Comparison of ENCODE assay signal across 9 cellular contexts in the genomic region with DNA sequence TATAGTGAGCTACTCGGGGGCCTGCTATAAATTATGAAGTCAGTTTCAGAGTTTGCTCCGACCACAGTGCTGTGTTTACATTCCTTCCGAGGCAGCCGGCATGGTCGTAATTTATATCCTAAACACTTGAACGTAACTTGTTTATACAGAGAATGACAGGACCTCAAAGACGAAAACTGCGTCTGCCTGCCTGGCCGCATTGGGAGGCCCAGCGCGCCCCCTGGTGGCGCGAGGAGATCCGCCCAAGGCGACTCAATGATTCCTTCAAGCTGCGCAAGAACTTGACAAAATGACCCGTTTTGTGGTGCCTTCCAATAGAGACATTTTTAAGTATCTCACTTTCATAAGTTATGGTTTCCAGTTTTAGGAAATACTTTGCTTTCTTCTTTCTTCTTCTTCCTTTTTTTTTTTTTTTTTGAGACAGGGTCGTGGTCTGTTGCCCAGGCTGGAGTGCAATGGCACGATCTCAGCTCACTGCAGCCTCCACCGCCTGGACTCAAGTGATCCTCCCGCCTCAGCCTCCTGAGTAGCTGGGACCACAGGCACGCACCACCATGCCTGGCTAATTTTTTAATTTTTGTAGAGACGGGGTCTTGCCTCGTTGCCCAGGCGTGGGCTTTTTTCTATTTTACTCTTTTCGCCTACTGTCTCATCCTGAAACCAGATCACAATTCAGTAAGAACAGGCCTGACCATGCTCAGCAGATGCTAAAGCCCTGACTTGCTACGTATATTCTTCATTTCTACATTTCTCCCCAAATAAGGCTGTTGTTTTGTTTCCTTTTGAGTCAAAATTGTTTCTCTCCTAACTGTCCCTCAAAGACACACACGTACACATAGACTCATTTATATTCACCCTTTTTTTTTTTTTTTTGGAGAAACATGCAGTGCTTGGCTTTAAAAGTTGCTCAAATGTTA. TPM values are rescaled to one million over a fixed set of nuclear protein-coding genes. Genes with fewer than 3 reads are reported as not detected.
DNase-seq lines count a peak whose midpoint lies in the region; FAIRE-seq and TF ChIP-seq lines count a peak whose summit lies in the region.
"Had no signal": no experiment of that assay in that cellular context is flagged by ENCODE, and none has a peak within 500 bp of the region (broad histone marks: within the 10 kb centered on the region; RNA-seq: fewer than 3 reads in every experiment).

No MANE protein-coding gene starts in this region.

- H3K36me3 ChIP-seq in tibial artery: no peaks in the 10 kb centered on the region

- H3K27ac ChIP-seq in tibial artery: no peak overlapping the region

- intact Hi-C loops in activated T-helper 2 cell treated with anti-CD3 and anti-CD28 coated beads, Interferon-gamma antibody, Interleukin-2, Interleukin-4, amounts not matched to agents 10 μg/mL and 5 μg/mL and 100 μg/mL, durations not matched to agents 14 hours and 24 hours and 36 hours (cut with micrococcal nuclease): loop anchor here (1.0 to 10.0 kb wide), 3 partner anchors 600 to 1838 kb away; no protein-coding TSS in a partner anchor
- intact Hi-C loops in tibial artery (cut with DNase I; ENCODE audit: low total_unique reads): no loop called here

- TF ChIP-seq CTCF in foreskin fibroblast (IDR thresholded peaks at IDR 0.05; ENCODE audit: low read depth, low read length) (peak; percentile 98), osteocyte (IDR thresholded peaks at IDR 0.05) (peak; percentile 97), tibial artery (IDR thresholded peaks at IDR 0.05) (peak; percentile 77 to 95)

- peaks cover 56% of the 10 kb centered on the region for H3K27me3 Mint-ChIP-seq in activated T-helper 2 cell treated with anti-CD3 and anti-CD28 coated beads, Interferon-gamma antibody, Interleukin-2, Interleukin-4, amounts not matched to agents 10 μg/mL and 5 μg/mL and 100 μg/mL, durations not matched to agents 14 hours and 24 hours and 36 hours (ENCODE audit: low read depth)
- peaks cover 56% of the 10 kb centered on the region for H3K27me3 Mint-ChIP-seq in osteocyte (ENCODE audit: unreplicated experiment)

- peaks cover 0 to 83% of the 10 kb centered on the region in 2 donors for H3K27me3 ChIP-seq in tibial artery

- H3K27ac Mint-ChIP-seq in activated T-helper 2 cell treated with anti-CD3 and anti-CD28 coated beads, Interferon-gamma antibody, Interleukin-2, Interleukin-4, amounts not matched to agents 10 μg/mL and 5 μg/mL and 100 μg/mL, durations not matched to agents 14 hours and 24 hours and 36 hours: no peak overlapping the region
- no peak overlapping the region for H3K27ac Mint-ChIP-seq in osteocyte (ENCODE audit: unreplicated experiment)

- H3K9me3 ChIP-seq in tibial artery: no peaks in the 10 kb centered on the region

- no peak overlapping the region for H3K4me3 Mint-ChIP-seq in activated T-helper 2 cell treated with anti-CD3 and anti-CD28 coated beads, Interferon-gamma antibody, Interleukin-2, Interleukin-4, amounts not matched to agents 10 μg/mL and 5 μg/mL and 100 μg/mL, durations not matched to agents 14 hours and 24 hours and 36 hours (ENCODE audit: low read depth)
- no peak overlapping the region for H3K4me3 Mint-ChIP-seq in osteocyte (ENCODE audit: unreplicated experiment)

- DNase-seq in NCI-H345 (lab: John Stamatoyannopoulos, UW): peak; percentile 9
- DNase-seq in NCI-H345 treated with DMSO at 0.1 percent for 48 hours (lab: John Stamatoyannopoulos, UW; ENCODE audit: unreplicated experiment): no peak
- DNase-seq in HTR-8/SVneo (ENCODE audit: insufficient read length, low spot score): peak; percentile 91
- DNase-seq in RPMI8226: peak; percentile 88
- DNase-seq in activated T-helper 2 cell treated with anti-CD3 and anti-CD28 coated beads, Interferon-gamma antibody, Interleukin-2, Interleukin-4, amounts not matched to agents 10 μg/mL and 5 μg/mL and 100 μg/mL, durations not matched to agents 14 hours and 24 hours and 36 hours (ENCODE audit: low spot score): peak; percentile 50
- peak; percentile 94 to 98 for DNase-seq in foreskin fibroblast
- peak; percentile 89 for DNase-seq in osteocyte (ENCODE audit: extremely low spot score, unreplicated experiment)
- peak in 1 of 2 donors; percentile 69 for DNase-seq in tibial artery

- FAIRE-seq in HTR-8/SVneo (lab: Jason Lieb, UNC): no peak

- H3K4me1 Mint-ChIP-seq in activated T-helper 2 cell treated with anti-CD3 and anti-CD28 coated beads, Interferon-gamma antibody, Interleukin-2, Interleukin-4, amounts not matched to agents 10 μg/mL and 5 μg/mL and 100 μg/mL, durations not matched to agents 14 hours and 24 hours and 36 hours (ENCODE audit: low read depth): peaks cover 9% of the 10 kb centered on the region
- peaks cover 8% of the 10 kb centered on the region for H3K4me1 Mint-ChIP-seq in osteocyte (ENCODE audit: unreplicated experiment)

- no peaks in the 10 kb centered on the region for H3K9me3 Mint-ChIP-seq in activated T-helper 2 cell treated with anti-CD3 and anti-CD28 coated beads, Interferon-gamma antibody, Interleukin-2, Interleukin-4, amounts not matched to agents 10 μg/mL and 5 μg/mL and 100 μg/mL, durations not matched to agents 14 hours and 24 hours and 36 hours
- H3K9me3 Mint-ChIP-seq in osteocyte (ENCODE audit: unreplicated experiment): no peaks in the 10 kb centered on the region

- H3K4me1 ChIP-seq in tibial artery: peaks cover 0 to 14% (median 9%) of the 10 kb centered on the region in 4 donors

- no peaks in the 10 kb centered on the region for H3K36me3 Mint-ChIP-seq in activated T-helper 2 cell treated with anti-CD3 and anti-CD28 coated beads, Interferon-gamma antibody, Interleukin-2, Interleukin-4, amounts not matched to agents 10 μg/mL and 5 μg/mL and 100 μg/mL, durations not matched to agents 14 hours and 24 hours and 36 hours (ENCODE audit: low read depth)
- H3K36me3 Mint-ChIP-seq in osteocyte (ENCODE audit: unreplicated experiment): no peaks in the 10 kb centered on the region

- H3K4me3 ChIP-seq in foreskin fibroblast (ENCODE audit: low read depth in 1 of 2, low read length in 2 of 2): peak overlapping the region in 1 of 2 donors; percentile 100
- no peak overlapping the region for H3K4me3 ChIP-seq in tibial artery

RNA-seq across cellular contexts. Expression of a gene that starts 7.8 kb away (rescaled TPM):
- not detected in 2 replicates for total RNA-seq in activated T-helper 2 cell treated with anti-CD3 and anti-CD28 coated beads, Interferon-gamma antibody, Interleukin-2, Interleukin-4, amounts not matched to agents 10 μg/mL and 5 μg/mL and 100 μg/mL, durations not matched to agents 14 hours and 24 hours and 36 hours
- 1.5 and 1.8 TPM in 2 replicates for total RNA-seq in osteocyte
- total RNA-seq: pulmonary artery endothelial cell had no signal
